17 cellular contexts compared by ENCODE assay signal in genomic region chr9:26939934-26940711, GRCh38. TPM values are rescaled to one million over a fixed set of nuclear protein-coding genes. Genes with fewer than 3 reads are reported as not detected.
A peak's percentile ranks its signal among the peaks of the same experiment; 100 is the strongest.
DNase-seq lines count a peak whose midpoint lies in the region; ATAC-seq and TF ChIP-seq lines count a peak whose summit lies in the region.
"Had no signal": no experiment of that assay in that cellular context is flagged by ENCODE, and none has a peak within 500 bp of the region (broad histone marks: within the 10 kb centered on the region; RNA-seq: fewer than 3 reads in every experiment).

No MANE protein-coding gene starts in this region.

- peaks cover 4% of the 10 kb centered on the region for H3K9me3 Mint-ChIP-seq in activated naive CD4-positive, alpha-beta T cell treated with anti-CD3 and anti-CD28 coated beads for 36 hours
- H3K9me3 Mint-ChIP-seq in IgD-negative memory B cell = peaks cover 0 to 6% (median 3%) of the 10 kb centered on the region in 3 donors
- H3K9me3 Mint-ChIP-seq in brain = peaks cover 7 to 21% (median 11%) of the 10 kb centered on the region in 5 experiments

- no peak for DNase-seq in activated naive CD4-positive, alpha-beta T cell treated with anti-CD3 and anti-CD28 coated beads for 36 hours
- no peak for DNase-seq in activated naive CD4-positive, alpha-beta T cell treated with Interleukin-2 at 50 U/mL for 16 hours
- DNase-seq in stimulated activated naive CD8-positive, alpha-beta T cell treated with anti-CD3 and anti-CD28 coated beads, Interleukin-15, Interleukin-2, amounts not matched to agents 100 U/mL and 50 U/mL, for 24 hours = no peak
- DNase-seq in RPMI8226 = no peak
- no peak for DNase-seq in left lobe of liver (ENCODE audit: low spot score)
- DNase-seq: anterior cingulate cortex, foreskin melanocyte, left cardiac atrium, midbrain, NCI-H1092, NCI-H2081, NCI-H510A, stomach had no signal

- H3K4me3 Mint-ChIP-seq in activated naive CD4-positive, alpha-beta T cell treated with anti-CD3 and anti-CD28 coated beads for 36 hours = no peak overlapping the region
- H3K4me3 Mint-ChIP-seq in IgD-negative memory B cell (peak overlapping the region in 1 of 4 donors; percentile 20), brain (peak overlapping the region in 4 of 5 experiments; percentile 4 to 55 (median 6))

- H3K4me1 Mint-ChIP-seq in activated naive CD4-positive, alpha-beta T cell treated with anti-CD3 and anti-CD28 coated beads for 36 hours (ENCODE audit: low read depth) = peaks cover 70% of the 10 kb centered on the region
- H3K4me1 Mint-ChIP-seq in IgD-negative memory B cell (peaks cover 31 to 49% (median 42%) of the 10 kb centered on the region in 3 donors), brain (peaks cover 82% of the 10 kb centered on the region)

- peak overlapping the region; percentile 54 for H3K27ac Mint-ChIP-seq in activated naive CD4-positive, alpha-beta T cell treated with anti-CD3 and anti-CD28 coated beads for 36 hours
- peak overlapping the region in 2 of 3 donors; percentile 2 to 82 for H3K27ac Mint-ChIP-seq in IgD-negative memory B cell
- H3K27ac Mint-ChIP-seq in brain = no peak overlapping the region

- no peaks in the 10 kb centered on the region for H3K27me3 Mint-ChIP-seq in activated naive CD4-positive, alpha-beta T cell treated with anti-CD3 and anti-CD28 coated beads for 36 hours (ENCODE audit: low read depth)
- H3K27me3 Mint-ChIP-seq in IgD-negative memory B cell = no peaks in the 10 kb centered on the region
- H3K27me3 Mint-ChIP-seq in brain = no peaks in the 10 kb centered on the region

- peak; percentile 19 for ATAC-seq in stimulated activated naive CD8-positive, alpha-beta T cell treated with anti-CD3 and anti-CD28 coated beads, Interleukin-15, Interleukin-2, amounts not matched to agents 100 U/mL and 50 U/mL, for 24 hours
- no peak for ATAC-seq in GM18498 (IDR thresholded peaks at IDR 0.05; ENCODE audit: unreplicated experiment)
- no peak for ATAC-seq in left lobe of liver
- ATAC-seq: left cardiac atrium, Right ventricle myocardium inferior had no signal

- CTCF ChIA-PET in activated naive CD4-positive, alpha-beta T cell treated with anti-CD3 and anti-CD28 coated beads for 36 hours (lab: Charles Lee) = no interaction called here

- intact Hi-C loops in activated naive CD4-positive, alpha-beta T cell treated with anti-CD3 and anti-CD28 coated beads for 36 hours (cut with micrococcal nuclease) = no loop called here

- no peak for TF ChIP-seq CTCF in brain (conservative IDR thresholded peaks at IDR 0.05)

- peaks cover 34% of the 10 kb centered on the region for H3K36me3 Mint-ChIP-seq in activated naive CD4-positive, alpha-beta T cell treated with anti-CD3 and anti-CD28 coated beads for 36 hours (ENCODE audit: low read depth)
- H3K36me3 Mint-ChIP-seq in IgD-negative memory B cell = peaks cover 8% of the 10 kb centered on the region
- peaks cover 71% of the 10 kb centered on the region for H3K36me3 Mint-ChIP-seq in brain

RNA-seq across cellular contexts. Expression of gene PLAA, which starts 6.9 kb away (rescaled TPM):
- 10 to 100 TPM; 29.9 to 30.6 TPM for total RNA-seq in activated naive CD4-positive, alpha-beta T cell treated with anti-CD3 and anti-CD28 coated beads for 36 hours
- polyA plus RNA-seq in IgD-negative memory B cell (18.6 TPM), brain (ENCODE audit: insufficient read depth, low read depth, low replicate concordance) (26.0 TPM)
- 12.5 TPM for total RNA-seq in left lobe of liver

RNA-seq across cellular contexts. Expression of gene IFT74, which starts 16.1 kb away (rescaled TPM):
- total RNA-seq in activated naive CD4-positive, alpha-beta T cell treated with anti-CD3 and anti-CD28 coated beads for 36 hours = 1 to 10 TPM; 7.9 to 9.7 TPM
- polyA plus RNA-seq in IgD-negative memory B cell (18.6 TPM), brain (ENCODE audit: insufficient read depth, low read depth, low replicate concordance) (5.1 TPM)
- total RNA-seq in left lobe of liver = 5.2 TPM

RNA-seq across cellular contexts. Expression of gene CAAP1, which starts 47.5 kb away (rescaled TPM):
- total RNA-seq in activated naive CD4-positive, alpha-beta T cell treated with anti-CD3 and anti-CD28 coated beads for 36 hours = 10 to 100 TPM; 16.1 to 18.1 TPM
- polyA plus RNA-seq in IgD-negative memory B cell = 19.8 TPM
- polyA plus RNA-seq in brain (ENCODE audit: insufficient read depth, low read depth, low replicate concordance) = 12.5 TPM
- 10.5 TPM for total RNA-seq in left lobe of liver

Comparison
In these comparisons a context has a peak if more than half of its experiments do, and no peak if none do; other contexts are left out.
1. H3K27ac Mint-ChIP-seq: peak in activated naive CD4-positive, alpha-beta T cell treated with anti-CD3 and anti-CD28 coated beads for 36 hours (single experiment) and IgD-negative memory B cell (2 of 3); none in brain (0 of 5).